In the genomic region with DNA sequence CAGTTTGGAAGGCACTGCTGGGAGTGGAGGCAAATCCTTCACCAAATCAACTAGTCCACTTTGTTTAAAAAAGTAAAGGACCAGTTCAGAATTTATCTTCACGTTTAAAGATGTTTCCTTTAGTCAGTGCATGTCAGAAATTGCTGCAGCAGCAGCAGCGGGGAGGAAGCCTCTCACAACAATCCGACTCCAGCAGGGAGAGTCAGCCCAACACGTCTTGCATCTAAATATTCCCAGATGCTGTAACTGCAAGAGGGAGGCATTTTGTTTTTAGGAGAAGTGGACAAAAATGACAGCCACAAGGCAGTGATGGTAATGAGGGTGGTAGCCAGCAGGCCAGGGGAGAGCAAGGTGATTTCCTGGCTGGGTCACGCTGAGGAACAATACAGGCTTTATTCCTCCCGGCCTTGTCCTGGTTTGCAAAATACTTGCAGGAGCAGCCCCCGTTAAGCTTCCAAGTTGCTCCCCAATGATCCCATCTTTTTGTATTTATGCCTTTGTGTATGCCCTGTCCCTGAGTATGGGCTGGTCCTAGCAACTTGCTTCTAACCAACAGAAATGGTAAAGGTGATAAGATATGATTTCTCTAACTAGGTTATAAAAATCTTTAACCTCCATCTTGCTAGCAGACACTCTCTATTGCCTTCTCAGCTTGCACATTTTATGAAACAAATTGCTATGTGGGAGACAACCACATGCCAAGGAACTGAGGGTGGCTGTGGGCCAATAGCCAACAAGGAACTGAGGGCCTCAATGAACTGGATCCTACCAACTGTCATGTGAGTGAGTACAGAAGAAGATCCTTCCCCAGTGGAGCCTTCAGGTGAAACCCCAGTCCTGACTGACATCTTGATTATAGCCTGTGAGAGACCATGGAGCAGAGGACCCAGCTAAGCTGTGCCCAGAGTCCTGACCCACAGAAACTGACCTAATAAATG, we compare ENCODE assay signal across 1 cellular context.
TF ChIP-seq lines count a peak whose summit lies in the region.

No MANE protein-coding gene starts in this region.

TF ChIP-seq in IMR-90, 13 proteins besides CTCF, POLR2A, EP300 and RAD21:
- TF ChIP-seq MAZ (IDR thresholded peaks at IDR 0.05; ENCODE audit: borderline replicate concordance, low read depth, low read length) (no peak), NFE2L2 (IDR thresholded peaks at IDR 0.05; ENCODE audit: low read depth, low read length) (no peak), MAFK (IDR thresholded peaks at IDR 0.05; ENCODE audit: low read depth, low read length) (no peak), SMC3 (IDR thresholded peaks at IDR 0.05; ENCODE audit: low read depth, low read length) (no peak), MXI1 (IDR thresholded peaks at IDR 0.05; ENCODE audit: borderline replicate concordance, low read depth, low read length) (no peak), FOS (IDR thresholded peaks at IDR 0.05; ENCODE audit: low read depth, low read length) (no peak), BHLHE40 (IDR thresholded peaks at IDR 0.05; ENCODE audit: low read depth, low read length) (no peak), CEBPB (IDR thresholded peaks at IDR 0.05; ENCODE audit: low read depth, low read length) (no peak), CHD1 (IDR thresholded peaks at IDR 0.05; ENCODE audit: low read depth, low read length) (no peak), RCOR1 (IDR thresholded peaks at IDR 0.05; ENCODE audit: insufficient replicate concordance, low read length) (no peak), RFX5 (IDR thresholded peaks at IDR 0.05; ENCODE audit: low read depth, low read length) (no peak)
- TF ChIP-seq, protein P1, sequence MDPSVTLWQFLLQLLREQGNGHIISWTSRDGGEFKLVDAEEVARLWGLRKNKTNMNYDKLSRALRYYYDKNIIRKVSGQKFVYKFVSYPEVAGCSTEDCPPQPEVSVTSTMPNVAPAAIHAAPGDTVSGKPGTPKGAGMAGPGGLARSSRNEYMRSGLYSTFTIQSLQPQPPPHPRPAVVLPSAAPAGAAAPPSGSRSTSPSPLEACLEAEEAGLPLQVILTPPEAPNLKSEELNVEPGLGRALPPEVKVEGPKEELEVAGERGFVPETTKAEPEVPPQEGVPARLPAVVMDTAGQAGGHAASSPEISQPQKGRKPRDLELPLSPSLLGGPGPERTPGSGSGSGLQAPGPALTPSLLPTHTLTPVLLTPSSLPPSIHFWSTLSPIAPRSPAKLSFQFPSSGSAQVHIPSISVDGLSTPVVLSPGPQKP (IDR thresholded peaks at IDR 0.05; ENCODE audit: borderline replicate concordance, low read depth, low read length): no peak
- TF ChIP-seq, protein P2, sequence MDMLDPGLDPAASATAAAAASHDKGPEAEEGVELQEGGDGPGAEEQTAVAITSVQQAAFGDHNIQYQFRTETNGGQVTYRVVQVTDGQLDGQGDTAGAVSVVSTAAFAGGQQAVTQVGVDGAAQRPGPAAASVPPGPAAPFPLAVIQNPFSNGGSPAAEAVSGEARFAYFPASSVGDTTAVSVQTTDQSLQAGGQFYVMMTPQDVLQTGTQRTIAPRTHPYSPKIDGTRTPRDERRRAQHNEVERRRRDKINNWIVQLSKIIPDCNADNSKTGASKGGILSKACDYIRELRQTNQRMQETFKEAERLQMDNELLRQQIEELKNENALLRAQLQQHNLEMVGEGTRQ (IDR thresholded peaks at IDR 0.05; ENCODE audit: low read depth, low read length): no peak
